In the genomic region with DNA sequence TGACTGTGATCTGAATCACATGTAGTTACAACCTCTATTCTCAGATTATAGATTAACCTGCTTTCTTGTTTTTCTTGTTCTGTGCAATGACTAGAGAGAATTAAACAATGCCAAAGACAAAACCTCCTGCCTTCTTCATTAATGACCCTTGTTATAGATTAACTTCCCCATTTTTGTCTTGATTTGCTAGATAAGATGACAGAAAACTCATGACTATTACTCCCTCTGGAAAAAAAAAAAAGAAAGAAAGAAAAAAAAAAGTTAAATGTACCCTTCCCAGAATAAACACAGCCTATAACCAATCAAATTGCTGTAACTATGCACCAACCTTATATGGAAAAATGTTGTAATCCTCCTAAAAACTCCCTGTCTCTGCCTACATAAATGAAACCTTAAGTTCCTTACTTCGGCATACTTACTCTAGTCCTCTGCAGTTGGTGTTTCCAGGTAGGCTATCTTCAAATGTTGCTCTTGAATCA, we compare ENCODE assay signal across 16 cellular contexts. TPM values are rescaled to one million over a fixed set of nuclear protein-coding genes. Genes with fewer than 3 reads are reported as not detected.
A peak's percentile ranks its signal among the peaks of the same experiment; 100 is the strongest.
DNase-seq lines count a peak whose midpoint lies in the region; ATAC-seq and TF ChIP-seq lines count a peak whose summit lies in the region.
"Had no signal": no experiment of that assay in that cellular context is flagged by ENCODE, and none has a peak within 500 bp of the region (broad histone marks: within the 10 kb centered on the region; RNA-seq: fewer than 3 reads in every experiment).

No MANE protein-coding gene starts in this region.

- no peak for DNase-seq in stimulated activated naive CD8-positive, alpha-beta T cell treated with anti-CD3 and anti-CD28 coated beads, Interleukin-15, amount 100 ng/mL, for 72 hours
- DNase-seq in kidney epithelial cell (ENCODE audit: low read depth) (peak; percentile 99), upper lobe of right lung (no peak), SHP77 treated with DMSO at 0.1 percent for 48 hours (lab: John Stamatoyannopoulos, UW) (no peak), AML-193 (lab: John Stamatoyannopoulos, UW) (no peak)
- DNase-seq in activated T-helper 2 cell treated with anti-CD3 and anti-CD28 coated beads, Interferon-gamma antibody, Interleukin-2, Interleukin-4, amounts not matched to agents 10 μg/mL and 5 μg/mL and 100 μg/mL, durations not matched to agents 14 hours and 24 hours and 36 hours (ENCODE audit: low spot score), result no peak
- DNase-seq: activated CD4-positive, alpha-beta T cell treated with anti-CD3 and anti-CD28 coated beads, Interleukin-2, amount 50 U/mL, for 4 hours; activated naive CD4-positive, alpha-beta T cell treated with anti-CD3 and anti-CD28 coated beads, Interleukin-2, amount 50 U/mL, for 16 hours; DND-41; foreskin melanocyte; H9; NCI-H187 treated with DMSO at 0.1 percent for 48 hours; stimulated activated CD8-positive, alpha-beta memory T cell treated with anti-CD3 and anti-CD28 coated beads, Interleukin-4, amount 100 ng/mL, for 48 hours had no signal

- no peaks in the 10 kb centered on the region for H3K9me3 ChIP-seq in upper lobe of right lung
- H3K9me3 ChIP-seq: neutrophil had no signal

- H3K4me1 ChIP-seq in upper lobe of right lung, result peaks cover 2% of the 10 kb centered on the region

- peaks cover 2% of the 10 kb centered on the region for H3K36me3 ChIP-seq in kidney epithelial cell (ENCODE audit: control insufficient read depth, insufficient read depth, low read length)
- no peaks in the 10 kb centered on the region for H3K36me3 ChIP-seq in upper lobe of right lung
- H3K36me3 ChIP-seq: neutrophil had no signal

- H3K4me1 Mint-ChIP-seq in stimulated activated naive CD8-positive, alpha-beta T cell treated with anti-CD3 and anti-CD28 coated beads, Interleukin-15, Interleukin-2, amounts not matched to agents 100 ng/mL and 50 ng/mL, for 24 hours (ENCODE audit: low read depth), result peaks cover 32% of the 10 kb centered on the region
- peaks cover 31% of the 10 kb centered on the region for H3K4me1 Mint-ChIP-seq in stimulated activated naive CD8-positive, alpha-beta T cell treated with anti-CD3 and anti-CD28 coated beads, Interleukin-15, amount 100 ng/mL, for 72 hours
- peaks cover 1% of the 10 kb centered on the region for H3K4me1 Mint-ChIP-seq in activated T-helper 17 cell treated with anti-CD3 and anti-CD28 coated beads, Interleukin-2, amount 50 U/mL, for 72 hours
- peaks cover 12% of the 10 kb centered on the region for H3K4me1 Mint-ChIP-seq in activated T-helper 2 cell treated with anti-CD3 and anti-CD28 coated beads, Interferon-gamma antibody, Interleukin-2, Interleukin-4, amounts not matched to agents 10 μg/mL and 5 μg/mL and 100 μg/mL, durations not matched to agents 14 hours and 24 hours and 36 hours (ENCODE audit: low read depth)

- H3K9me3 Mint-ChIP-seq in stimulated activated naive CD8-positive, alpha-beta T cell treated with anti-CD3 and anti-CD28 coated beads, Interleukin-15, Interleukin-2, amounts not matched to agents 100 ng/mL and 50 ng/mL, for 24 hours, result no peaks in the 10 kb centered on the region
- H3K9me3 Mint-ChIP-seq in stimulated activated naive CD8-positive, alpha-beta T cell treated with anti-CD3 and anti-CD28 coated beads, Interleukin-15, amount 100 ng/mL, for 72 hours, result no peaks in the 10 kb centered on the region
- H3K9me3 Mint-ChIP-seq in activated T-helper 17 cell treated with anti-CD3 and anti-CD28 coated beads, Interleukin-2, amount 50 U/mL, for 72 hours, result no peaks in the 10 kb centered on the region
- H3K9me3 Mint-ChIP-seq in activated T-helper 2 cell treated with anti-CD3 and anti-CD28 coated beads, Interferon-gamma antibody, Interleukin-2, Interleukin-4, amounts not matched to agents 10 μg/mL and 5 μg/mL and 100 μg/mL, durations not matched to agents 14 hours and 24 hours and 36 hours, result peaks cover 8% of the 10 kb centered on the region

- no peak for ATAC-seq in stimulated activated naive CD8-positive, alpha-beta T cell treated with anti-CD3 and anti-CD28 coated beads, Interleukin-15, amount 100 ng/mL, for 72 hours
- no peak for ATAC-seq in activated T-helper 17 cell treated with anti-CD3 and anti-CD28 coated beads, Interleukin-2, amount 50 U/mL, for 72 hours (replicated peaks)
- peak; percentile 79 for ATAC-seq in upper lobe of right lung

- TF ChIP-seq CTCF in kidney epithelial cell (IDR thresholded peaks at IDR 0.05; ENCODE audit: insufficient read depth, low read length, poor library complexity, severe bottlenecking), result no peak
- no peak for TF ChIP-seq CTCF in upper lobe of right lung (IDR thresholded peaks at IDR 0.05)

- H3K27ac Mint-ChIP-seq in stimulated activated naive CD8-positive, alpha-beta T cell treated with anti-CD3 and anti-CD28 coated beads, Interleukin-15, Interleukin-2, amounts not matched to agents 100 ng/mL and 50 ng/mL, for 24 hours, result peak overlapping the region; percentile 21
- no peak overlapping the region for H3K27ac Mint-ChIP-seq in stimulated activated naive CD8-positive, alpha-beta T cell treated with anti-CD3 and anti-CD28 coated beads, Interleukin-15, amount 100 ng/mL, for 72 hours
- H3K27ac Mint-ChIP-seq in activated T-helper 17 cell treated with anti-CD3 and anti-CD28 coated beads, Interleukin-2, amount 50 U/mL, for 72 hours, result peak overlapping the region; percentile 32
- H3K27ac Mint-ChIP-seq in activated T-helper 2 cell treated with anti-CD3 and anti-CD28 coated beads, Interferon-gamma antibody, Interleukin-2, Interleukin-4, amounts not matched to agents 10 μg/mL and 5 μg/mL and 100 μg/mL, durations not matched to agents 14 hours and 24 hours and 36 hours, result no peak overlapping the region

- intact Hi-C loops in upper lobe of right lung (cut with DNase I), result no loop called here
- intact Hi-C loops in activated T-helper 2 cell treated with anti-CD3 and anti-CD28 coated beads, Interferon-gamma antibody, Interleukin-2, Interleukin-4, amounts not matched to agents 10 μg/mL and 5 μg/mL and 100 μg/mL, durations not matched to agents 14 hours and 24 hours and 36 hours (cut with micrococcal nuclease), result no loop called here

- H3K36me3 Mint-ChIP-seq in stimulated activated naive CD8-positive, alpha-beta T cell treated with anti-CD3 and anti-CD28 coated beads, Interleukin-15, Interleukin-2, amounts not matched to agents 100 ng/mL and 50 ng/mL, for 24 hours (ENCODE audit: low read depth), result no peaks in the 10 kb centered on the region
- H3K36me3 Mint-ChIP-seq in activated T-helper 17 cell treated with anti-CD3 and anti-CD28 coated beads, Interleukin-2, amount 50 U/mL, for 72 hours (ENCODE audit: low read depth), result no peaks in the 10 kb centered on the region
- H3K36me3 Mint-ChIP-seq in activated T-helper 2 cell treated with anti-CD3 and anti-CD28 coated beads, Interferon-gamma antibody, Interleukin-2, Interleukin-4, amounts not matched to agents 10 μg/mL and 5 μg/mL and 100 μg/mL, durations not matched to agents 14 hours and 24 hours and 36 hours (ENCODE audit: low read depth), result no peaks in the 10 kb centered on the region

- peak overlapping the region; percentile 19 for H3K27ac ChIP-seq in upper lobe of right lung
- H3K27ac ChIP-seq: neutrophil had no signal

- H3K27me3 ChIP-seq in kidney epithelial cell (ENCODE audit: control insufficient read depth, insufficient read depth, low read length), result no peaks in the 10 kb centered on the region
- H3K27me3 ChIP-seq in upper lobe of right lung, result no peaks in the 10 kb centered on the region
- H3K27me3 ChIP-seq: neutrophil had no signal

- H3K4me3 ChIP-seq in kidney epithelial cell (ENCODE audit: low read depth, low read length), result peak overlapping the region; percentile 20
- no peak overlapping the region for H3K4me3 ChIP-seq in upper lobe of right lung

- no peak overlapping the region for H3K4me3 Mint-ChIP-seq in stimulated activated naive CD8-positive, alpha-beta T cell treated with anti-CD3 and anti-CD28 coated beads, Interleukin-15, Interleukin-2, amounts not matched to agents 100 ng/mL and 50 ng/mL, for 24 hours
- H3K4me3 Mint-ChIP-seq in stimulated activated naive CD8-positive, alpha-beta T cell treated with anti-CD3 and anti-CD28 coated beads, Interleukin-15, amount 100 ng/mL, for 72 hours, result no peak overlapping the region
- no peak overlapping the region for H3K4me3 Mint-ChIP-seq in activated T-helper 17 cell treated with anti-CD3 and anti-CD28 coated beads, Interleukin-2, amount 50 U/mL, for 72 hours
- no peak overlapping the region for H3K4me3 Mint-ChIP-seq in activated T-helper 2 cell treated with anti-CD3 and anti-CD28 coated beads, Interferon-gamma antibody, Interleukin-2, Interleukin-4, amounts not matched to agents 10 μg/mL and 5 μg/mL and 100 μg/mL, durations not matched to agents 14 hours and 24 hours and 36 hours (ENCODE audit: low read depth)
- H3K4me3 Mint-ChIP-seq: H9 had no signal

- peaks cover 3% of the 10 kb centered on the region for H3K27me3 Mint-ChIP-seq in stimulated activated naive CD8-positive, alpha-beta T cell treated with anti-CD3 and anti-CD28 coated beads, Interleukin-15, Interleukin-2, amounts not matched to agents 100 ng/mL and 50 ng/mL, for 24 hours
- H3K27me3 Mint-ChIP-seq in stimulated activated naive CD8-positive, alpha-beta T cell treated with anti-CD3 and anti-CD28 coated beads, Interleukin-15, amount 100 ng/mL, for 72 hours, result no peaks in the 10 kb centered on the region
- H3K27me3 Mint-ChIP-seq in activated T-helper 17 cell treated with anti-CD3 and anti-CD28 coated beads, Interleukin-2, amount 50 U/mL, for 72 hours, result peaks cover 4% of the 10 kb centered on the region
- H3K27me3 Mint-ChIP-seq in activated T-helper 2 cell treated with anti-CD3 and anti-CD28 coated beads, Interferon-gamma antibody, Interleukin-2, Interleukin-4, amounts not matched to agents 10 μg/mL and 5 μg/mL and 100 μg/mL, durations not matched to agents 14 hours and 24 hours and 36 hours (ENCODE audit: low read depth), result peaks cover 1% of the 10 kb centered on the region

RNA-seq across cellular contexts. Expression of gene PCED1B, which starts 41.1 kb away (rescaled TPM):
- total RNA-seq in activated T-helper 17 cell treated with anti-CD3 and anti-CD28 coated beads, Interleukin-2, amount 50 U/mL, for 72 hours, result 100 to 1,000 TPM in 1 of 2 donors, 10 to 100 TPM in 1; 31.0 to 107 TPM
- total RNA-seq in kidney epithelial cell (4.8 and 8.4 TPM in 2 replicates), upper lobe of right lung (7.6 TPM)
- 49.9 and 50.4 TPM in 2 replicates for total RNA-seq in activated T-helper 2 cell treated with anti-CD3 and anti-CD28 coated beads, Interferon-gamma antibody, Interleukin-2, Interleukin-4, amounts not matched to agents 10 μg/mL and 5 μg/mL and 100 μg/mL, durations not matched to agents 14 hours and 24 hours and 36 hours

RNA-seq across cellular contexts. Expression of gene AMIGO2, which starts 41.5 kb away (rescaled TPM):
- total RNA-seq in activated T-helper 17 cell treated with anti-CD3 and anti-CD28 coated beads, Interleukin-2, amount 50 U/mL, for 72 hours, result 10 to 100 TPM in 1 of 2 donors, 1 to 10 TPM in 1; 4.9 to 11.7 TPM
- 271 and 284 TPM in 2 replicates for total RNA-seq in kidney epithelial cell
- 22.8 TPM for total RNA-seq in upper lobe of right lung
- 10.7 and 11.1 TPM in 2 replicates for total RNA-seq in activated T-helper 2 cell treated with anti-CD3 and anti-CD28 coated beads, Interferon-gamma antibody, Interleukin-2, Interleukin-4, amounts not matched to agents 10 μg/mL and 5 μg/mL and 100 μg/mL, durations not matched to agents 14 hours and 24 hours and 36 hours

Comparison
In these comparisons a context has a peak if more than half of its experiments do, and no peak if none do; other contexts are left out.
1. H3K27ac Mint-ChIP-seq: peak in stimulated activated naive CD8-positive, alpha-beta T cell treated with anti-CD3 and anti-CD28 coated beads, Interleukin-15, Interleukin-2, amounts not matched to agents 100 ng/mL and 50 ng/mL, for 24 hours (single experiment) and activated T-helper 17 cell treated with anti-CD3 and anti-CD28 coated beads, Interleukin-2, amount 50 U/mL, for 72 hours (single experiment); none in stimulated activated naive CD8-positive, alpha-beta T cell treated with anti-CD3 and anti-CD28 coated beads, Interleukin-15, amount 100 ng/mL, for 72 hours (0 of 2) and activated T-helper 2 cell treated with anti-CD3 and anti-CD28 coated beads, Interferon-gamma antibody, Interleukin-2, Interleukin-4, amounts not matched to agents 10 μg/mL and 5 μg/mL and 100 μg/mL, durations not matched to agents 14 hours and 24 hours and 36 hours (single experiment).
2. RNA of gene AMIGO2, which starts 41.5 kb away (total RNA-seq): 271 to 284 TPM in kidney epithelial cell; 22.8 TPM in upper lobe of right lung (single experiment), 4.9 to 11.7 TPM in activated T-helper 17 cell treated with anti-CD3 and anti-CD28 coated beads, Interleukin-2, amount 50 U/mL, for 72 hours and 10.7 to 11.1 TPM in activated T-helper 2 cell treated with anti-CD3 and anti-CD28 coated beads, Interferon-gamma antibody, Interleukin-2, Interleukin-4, amounts not matched to agents 10 μg/mL and 5 μg/mL and 100 μg/mL, durations not matched to agents 14 hours and 24 hours and 36 hours; every median in the first group is over 10 times any median in the second.